ENCODE assay signal across 24 cellular contexts in the genomic region with DNA sequence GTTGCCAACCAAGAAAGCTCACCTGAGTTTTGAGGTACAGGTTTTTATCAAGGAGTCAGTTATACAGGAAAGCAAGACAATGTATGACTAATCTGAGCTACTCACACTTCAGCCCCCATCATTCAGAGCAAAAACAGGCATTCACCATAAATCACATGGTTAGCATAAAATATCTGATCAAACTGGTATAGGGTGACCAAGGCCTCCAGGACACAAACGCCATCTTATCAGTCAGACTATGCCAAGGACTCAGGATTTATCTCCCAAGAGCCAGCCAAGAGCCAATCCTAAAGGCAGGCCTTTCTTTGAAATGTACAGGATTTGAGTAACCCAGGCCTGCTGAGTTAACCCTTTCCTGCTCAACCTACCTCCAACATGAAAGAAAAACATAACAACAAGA.
DNase-seq lines count a peak whose midpoint lies in the region; FAIRE-seq and TF ChIP-seq lines count a peak whose summit lies in the region.
"Had no signal": no experiment of that assay in that cellular context is flagged by ENCODE, and none has a peak within 500 bp of the region (broad histone marks: within the 10 kb centered on the region; RNA-seq: fewer than 3 reads in every experiment).

No MANE protein-coding gene starts in this region.

- H3K27me3 ChIP-seq in Peyer's patch = no peaks in the 10 kb centered on the region
- H3K27me3 ChIP-seq: SJCRH30 had no signal

- no peaks in the 10 kb centered on the region for H3K4me1 ChIP-seq in Peyer's patch
- H3K4me1 ChIP-seq: A549, SJCRH30 had no signal

- no peaks in the 10 kb centered on the region for H3K36me3 ChIP-seq in Peyer's patch
- H3K36me3 ChIP-seq: SJCRH30 had no signal

- no peak overlapping the region for H3K27ac ChIP-seq in Peyer's patch
- H3K27ac ChIP-seq: A549, SJCRH30 had no signal

- DNase-seq in GM19239 (ENCODE audit: insufficient read length, low spot score) (no peak), OCI-M1 (lab: John Stamatoyannopoulos, UW) (peak; percentile 45), epithelial cell of esophagus (ENCODE audit: low read depth) (peak; percentile 36), mesothelial cell of epicardium (ENCODE audit: low spot score in 2 of 2, unreplicated experiment in 2 of 2) (no peak), NCI-H82 (lab: John Stamatoyannopoulos, UW) (no peak), Peyer's patch (no peak), NCI-H1105 (lab: John Stamatoyannopoulos, UW) (no peak)
- no peak for DNase-seq in stimulated activated CD4-positive, alpha-beta T cell treated with anti-CD3 and anti-CD28 coated beads, Interleukin-2, amount 100 ng/mL, for 24 hours
- DNase-seq: AML-193; C1 segment of cervical spinal cord; CD4-positive, alpha-beta memory T cell; COR-L47; GDM1; MV-4-11; NCI-H2029; NCI-H446 treated with DMSO at 0.1 percent for 48 hours; NCI-H526; SJCRH30; T-helper 1 cell had no signal

- no peaks in the 10 kb centered on the region for H3K9me3 Mint-ChIP-seq in mesothelial cell of epicardium

- no peaks in the 10 kb centered on the region for H3K9me3 ChIP-seq in Peyer's patch
- H3K9me3 ChIP-seq: A549, SJCRH30 had no signal

- TF ChIP-seq POLR2A in Peyer's patch (IDR thresholded peaks at IDR 0.05) = no peak

- H3K4me3 ChIP-seq in epithelial cell of esophagus (ENCODE audit: low read length) (no peak overlapping the region), Peyer's patch (no peak overlapping the region)
- H3K4me3 ChIP-seq: A549, GM12878, K562, SJCRH30 had no signal

- H3K27ac Mint-ChIP-seq in mesothelial cell of epicardium = peak overlapping the region; percentile 54
- H3K27ac Mint-ChIP-seq: CD4-positive, alpha-beta memory T cell had no signal

- no peaks in the 10 kb centered on the region for H3K27me3 Mint-ChIP-seq in mesothelial cell of epicardium (ENCODE audit: low read depth)
- H3K27me3 Mint-ChIP-seq: CD4-positive, alpha-beta memory T cell had no signal

- FAIRE-seq in GM19239 (lab: Jason Lieb, UNC) = peak; percentile 37
- FAIRE-seq: A549, GM12878, H54, K562, RCC 7860 had no signal

- no peak for TF ChIP-seq CTCF in epithelial cell of esophagus (IDR thresholded peaks at IDR 0.05; ENCODE audit: insufficient read depth, low read depth, low read length, missing control alignments)
- TF ChIP-seq CTCF in mesothelial cell of epicardium (IDR thresholded peaks at IDR 0.05; ENCODE audit: unreplicated experiment) = no peak
- TF ChIP-seq CTCF in Peyer's patch (IDR thresholded peaks at IDR 0.05) = no peak

- no peaks in the 10 kb centered on the region for H3K36me3 Mint-ChIP-seq in mesothelial cell of epicardium
- H3K36me3 Mint-ChIP-seq: CD4-positive, alpha-beta memory T cell had no signal

- no peak overlapping the region for H3K4me3 Mint-ChIP-seq in mesothelial cell of epicardium
- H3K4me3 Mint-ChIP-seq: CD4-positive, alpha-beta memory T cell had no signal

- H3K4me1 Mint-ChIP-seq in mesothelial cell of epicardium = peaks cover 58% of the 10 kb centered on the region
- H3K4me1 Mint-ChIP-seq: CD4-positive, alpha-beta memory T cell had no signal

Comparison
In these comparisons a context has a peak if more than half of its experiments do, and no peak if none do; other contexts are left out.
1. DNase-seq: peak in OCI-M1 (single experiment) and epithelial cell of esophagus (single experiment); none in GM19239 (single experiment), mesothelial cell of epicardium (0 of 2), stimulated activated CD4-positive, alpha-beta T cell treated with anti-CD3 and anti-CD28 coated beads, Interleukin-2, amount 100 ng/mL, for 24 hours (0 of 2), NCI-H82 (single experiment), Peyer's patch (0 of 3) and NCI-H1105 (single experiment).